ENCODE assay signal across 23 cellular contexts in the genomic region with DNA sequence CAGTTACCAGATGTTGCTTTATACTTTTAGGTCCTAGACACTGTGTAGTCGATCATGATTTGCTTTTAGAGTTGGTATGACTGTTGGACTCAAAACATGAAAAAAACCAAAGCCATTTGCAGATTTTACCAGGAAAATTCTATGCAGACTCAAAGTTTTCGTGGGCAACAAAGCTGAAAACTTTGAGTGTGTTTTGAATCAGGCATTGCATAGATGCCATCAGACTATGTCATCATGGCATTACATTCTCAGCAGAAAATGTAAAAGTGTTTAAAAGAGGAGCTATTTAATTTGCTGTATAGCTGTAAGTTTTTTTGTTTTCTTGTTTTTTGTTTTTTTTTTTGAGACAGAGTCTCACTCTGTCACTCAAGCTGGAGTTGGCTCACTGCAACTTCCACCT.
DNase-seq lines count a peak whose midpoint lies in the region; ATAC-seq lines count a peak whose summit lies in the region.
"Had no signal": no experiment of that assay in that cellular context is flagged by ENCODE, and none has a peak within 500 bp of the region (broad histone marks: within the 10 kb centered on the region; RNA-seq: fewer than 3 reads in every experiment).

No MANE protein-coding gene starts in this region.

- H3K4me1 Mint-ChIP-seq in stimulated activated effector memory CD8-positive, alpha-beta T cell treated with anti-CD3 and anti-CD28 coated beads, Interleukin-12 subunit alpha, Interleukin-12 subunit beta, amount 100 ng/mL, for 72 hours = no peaks in the 10 kb centered on the region
- H3K4me1 Mint-ChIP-seq: CD14-positive monocyte, GM23338 had no signal

- DNase-seq in AG08395 (ENCODE audit: low spot score) (peak; percentile 9), GM03348 (ENCODE audit: low spot score) (peak; percentile 9), astrocyte of the hippocampus (ENCODE audit: low read depth, low spot score) (peak; percentile 11), fibroblast of peridontal ligament (ENCODE audit: extremely low read depth) (peak; percentile 32), GM19240 (ENCODE audit: insufficient read length, low spot score) (no peak), epidermal melanocyte (ENCODE audit: insufficient read length, low spot score) (no peak), LoVo (ENCODE audit: low spot score) (no peak)
- no peak for DNase-seq in stimulated activated effector memory CD8-positive, alpha-beta T cell treated with anti-CD3 and anti-CD28 coated beads, Interleukin-12 subunit alpha, Interleukin-12 subunit beta, amount 100 ng/mL, for 72 hours (ENCODE audit: low spot score in 2 of 2)
- DNase-seq: ACHN; DMS53; KG1; NCI-H1105 treated with DMSO at 0.1 percent for 48 hours; NCI-H1694; NCI-H2081; NCI-H2171; NCI-H345; NCI-H524; NCI-H774; NK-92 treated with Interleukin-12 subunit alpha and Interleukin-12 subunit beta, amount 100 ng/mL, for 24 hours; SHP77 treated with DMSO at 0.1 percent for 48 hours had no signal

- no peak for ATAC-seq in stimulated activated effector memory CD8-positive, alpha-beta T cell treated with anti-CD3 and anti-CD28 coated beads, Interleukin-12 subunit alpha, Interleukin-12 subunit beta, amount 100 ng/mL, for 72 hours
- ATAC-seq: GM12878, GM23338 had no signal

- no peak overlapping the region for H3K27ac Mint-ChIP-seq in stimulated activated effector memory CD8-positive, alpha-beta T cell treated with anti-CD3 and anti-CD28 coated beads, Interleukin-12 subunit alpha, Interleukin-12 subunit beta, amount 100 ng/mL, for 72 hours
- H3K27ac Mint-ChIP-seq: CD14-positive monocyte, GM23338 had no signal

- H3K4me3 Mint-ChIP-seq in stimulated activated effector memory CD8-positive, alpha-beta T cell treated with anti-CD3 and anti-CD28 coated beads, Interleukin-12 subunit alpha, Interleukin-12 subunit beta, amount 100 ng/mL, for 72 hours = no peak overlapping the region
- H3K4me3 Mint-ChIP-seq: CD14-positive monocyte, GM23338 had no signal

- peaks cover 100% of the 10 kb centered on the region for H3K36me3 Mint-ChIP-seq in stimulated activated effector memory CD8-positive, alpha-beta T cell treated with anti-CD3 and anti-CD28 coated beads, Interleukin-12 subunit alpha, Interleukin-12 subunit beta, amount 100 ng/mL, for 72 hours

- peaks cover 4% of the 10 kb centered on the region for H3K9me3 Mint-ChIP-seq in stimulated activated effector memory CD8-positive, alpha-beta T cell treated with anti-CD3 and anti-CD28 coated beads, Interleukin-12 subunit alpha, Interleukin-12 subunit beta, amount 100 ng/mL, for 72 hours

Comparison
In these comparisons a context has a peak if more than half of its experiments do, and no peak if none do; other contexts are left out.
1. DNase-seq: peak in AG08395 (single experiment), GM03348 (single experiment), astrocyte of the hippocampus (single experiment) and fibroblast of peridontal ligament (single experiment); none in stimulated activated effector memory CD8-positive, alpha-beta T cell treated with anti-CD3 and anti-CD28 coated beads, Interleukin-12 subunit alpha, Interleukin-12 subunit beta, amount 100 ng/mL, for 72 hours (0 of 2), GM19240 (single experiment), epidermal melanocyte (single experiment) and LoVo (single experiment).